ENCODE assay signal across 32 cellular contexts in the genomic region with DNA sequence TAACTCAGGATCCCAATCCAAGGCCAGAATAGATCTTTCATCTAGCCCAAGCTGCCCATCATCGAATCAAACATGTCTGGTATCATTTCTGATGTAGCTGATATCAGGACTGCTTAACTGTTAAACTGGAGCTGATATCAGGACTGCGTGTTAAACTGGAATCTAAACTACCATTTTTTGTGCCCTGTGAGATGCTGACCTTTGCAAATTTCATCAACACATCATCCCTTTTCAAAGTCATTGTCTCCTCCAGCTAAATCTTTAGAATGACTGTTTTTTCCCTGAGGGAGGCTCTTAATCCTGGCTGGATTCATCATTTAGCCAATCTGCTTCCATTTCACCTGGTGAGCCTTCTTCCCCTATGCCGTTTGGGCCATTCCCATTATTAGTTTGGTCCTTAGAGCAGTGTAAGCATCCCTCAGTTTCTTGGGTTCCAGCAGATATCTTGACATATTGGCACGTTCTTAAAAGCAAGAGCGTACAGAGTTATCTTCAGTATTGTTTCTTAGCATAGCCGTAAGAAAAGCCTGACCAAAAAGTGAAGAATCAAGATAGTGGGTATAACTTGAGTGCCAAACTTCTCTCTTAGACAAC.
"Had no signal": no experiment of that assay in that cellular context is flagged by ENCODE, and none has a peak within 500 bp of the region (broad histone marks: within the 10 kb centered on the region; RNA-seq: fewer than 3 reads in every experiment).

No MANE protein-coding gene starts in this region.

- FAIRE-seq: astrocyte, bronchial epithelial cell had no signal

- ATAC-seq: activated CD4-positive, CD25-positive, alpha-beta regulatory T cell treated with anti-CD3 and anti-CD28 coated beads, Interleukin-2, amount 50 U/mL, for 24 hours; activated CD8-positive, alpha-beta T cell treated with anti-CD3 and anti-CD28 coated beads for 36 hours; activated T-cell treated with anti-CD3 and anti-CD28 coated beads, Interleukin-2, amount 50 U/mL, for 4 hours; activated T-helper 17 cell treated with anti-CD3 and anti-CD28 coated beads, Interleukin-2, amount 50 U/mL, for 72 hours; esophagus mucosa; heart left ventricle had no signal

- H3K4me1 Mint-ChIP-seq: endodermal cell had no signal

- H3K4me3 Mint-ChIP-seq: activated B cell treated with CpG ODN at 0.5 μM for 24 hours; activated CD8-positive, alpha-beta T cell treated with anti-CD3 and anti-CD28 coated beads for 36 hours; activated naive CD8-positive, alpha-beta T cell; activated T-cell treated with anti-CD3 and anti-CD28 coated beads, Interleukin-2, amount 50 U/mL, for 4 hours; activated T-helper 17 cell treated with anti-CD3 and anti-CD28 coated beads, Interleukin-2, amount 50 U/mL, for 72 hours; central memory CD8-positive, alpha-beta T cell; dendritic cell treated with granulocyte-macrophage colony-stimulating factor and Interleukin-4, amounts not matched to agents 40 ng/mL and 50 ng/mL, for 4 days; endodermal cell had no signal

- H3K27me3 ChIP-seq: brain microvascular endothelial cell, dorsolateral prefrontal cortex, gastrocnemius medialis, heart left ventricle had no signal

- H3K4me3 ChIP-seq: coronary artery, dorsolateral prefrontal cortex, gastrocnemius medialis, heart left ventricle had no signal

- DNase-seq: activated B cell treated with CpG ODN at 0.5 μM for 24 hours; activated CD4-positive, alpha-beta T cell treated with anti-CD3 and anti-CD28 coated beads for 48 hours; activated CD4-positive, alpha-beta T cell treated with anti-CD3 and anti-CD28 coated beads, Interleukin-2, amount 50 U/mL, for 1 hour; activated CD4-positive, alpha-beta T cell treated with anti-CD3 and anti-CD28 coated beads, Interleukin-2, amount 50 U/mL, for 48 hours; activated CD8-positive, alpha-beta T cell treated with anti-CD3 and anti-CD28 coated beads for 36 hours; activated effector memory CD4-positive, alpha-beta T cell treated with Interleukin-2 at 50 U/mL for 16 hours; activated gamma-delta T cell treated with Interleukin-2 at 50 U/mL for 16 hours; activated naive CD4-positive, alpha-beta T cell treated with anti-CD3 and anti-CD28 coated beads, Interleukin-2, amount 50 U/mL, for 16 hours; activated naive CD4-positive, alpha-beta T cell treated with Interleukin-2 at 50 U/mL for 16 hours; activated T-cell treated with anti-CD3 and anti-CD28 coated beads, Interleukin-2, amount 50 U/mL, for 4 hours; amniotic stem cell; anterior cingulate cortex; brain microvascular endothelial cell; dorsolateral prefrontal cortex; effector memory CD4-positive, alpha-beta T cell; endodermal cell; foreskin fibroblast; gastrocnemius medialis; glutamatergic neuron; heart left ventricle; T-helper 1 cell; T-helper 2 cell had no signal

- H3K9me3 Mint-ChIP-seq: activated B cell treated with CpG ODN at 0.5 μM for 24 hours; activated CD8-positive, alpha-beta T cell treated with anti-CD3 and anti-CD28 coated beads for 36 hours; activated T-cell treated with anti-CD3 and anti-CD28 coated beads, Interleukin-2, amount 50 U/mL, for 4 hours; activated T-helper 17 cell treated with anti-CD3 and anti-CD28 coated beads, Interleukin-2, amount 50 U/mL, for 72 hours; central memory CD8-positive, alpha-beta T cell; dendritic cell treated with granulocyte-macrophage colony-stimulating factor and Interleukin-4, amounts not matched to agents 40 ng/mL and 50 ng/mL, for 4 days; endodermal cell had no signal

- H3K27me3 Mint-ChIP-seq: activated B cell treated with CpG ODN at 0.5 μM for 24 hours; activated CD8-positive, alpha-beta T cell treated with anti-CD3 and anti-CD28 coated beads for 36 hours; activated naive CD8-positive, alpha-beta T cell; activated T-helper 17 cell treated with anti-CD3 and anti-CD28 coated beads, Interleukin-2, amount 50 U/mL, for 72 hours; central memory CD8-positive, alpha-beta T cell; dendritic cell treated with granulocyte-macrophage colony-stimulating factor and Interleukin-4, amounts not matched to agents 40 ng/mL and 50 ng/mL, for 4 days had no signal

- H3K27ac Mint-ChIP-seq: activated B cell treated with CpG ODN at 0.5 μM for 24 hours; activated CD8-positive, alpha-beta T cell treated with anti-CD3 and anti-CD28 coated beads for 36 hours; activated naive CD8-positive, alpha-beta T cell; activated T-helper 17 cell treated with anti-CD3 and anti-CD28 coated beads, Interleukin-2, amount 50 U/mL, for 72 hours; dendritic cell treated with granulocyte-macrophage colony-stimulating factor and Interleukin-4, amounts not matched to agents 40 ng/mL and 50 ng/mL, for 4 days; endodermal cell had no signal

- H3K27ac ChIP-seq: brain microvascular endothelial cell, coronary artery, dorsolateral prefrontal cortex, heart left ventricle, VCaP had no signal

- H3K9me3 ChIP-seq: gastrocnemius medialis, heart left ventricle had no signal
